20 cellular contexts compared by ENCODE assay signal in the genomic region with DNA sequence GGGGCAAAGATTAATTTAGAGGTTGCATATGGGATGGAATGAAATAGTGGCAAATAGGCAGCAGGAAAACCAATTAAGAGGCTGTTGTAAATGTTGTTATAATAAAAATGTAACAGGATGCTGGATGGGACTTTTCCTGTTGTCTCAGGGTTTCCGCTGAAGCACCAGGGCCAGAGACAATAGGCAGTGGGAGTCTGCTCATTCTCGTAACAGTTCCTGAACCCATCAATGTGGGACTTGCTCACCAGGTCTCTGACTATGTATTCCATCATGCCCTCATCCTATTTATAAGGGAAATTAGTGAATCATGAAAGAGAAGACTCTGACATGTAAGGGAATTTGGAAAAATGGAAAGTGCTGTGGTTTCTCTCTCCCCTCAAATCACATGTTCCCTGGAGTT. TPM values are rescaled to one million over a fixed set of nuclear protein-coding genes. Genes with fewer than 3 reads are reported as not detected.
DNase-seq lines count a peak whose midpoint lies in the region; ATAC-seq and TF ChIP-seq lines count a peak whose summit lies in the region.
"Had no signal": no experiment of that assay in that cellular context is flagged by ENCODE, and none has a peak within 500 bp of the region (broad histone marks: within the 10 kb centered on the region; RNA-seq: fewer than 3 reads in every experiment).

No MANE protein-coding gene starts in this region.

- no peaks in the 10 kb centered on the region for H4K20me1 ChIP-seq in osteoblast (ENCODE audit: insufficient read depth, low read length)
- H4K20me1 ChIP-seq: BLaER1 treated with 17β-estradiol and CSF1 and Interleukin-3, amounts not matched to agents 10 nM and 100 nM had no signal

- H3K36me3 ChIP-seq in left ventricle myocardium inferior: no peaks in the 10 kb centered on the region
- no peaks in the 10 kb centered on the region for H3K36me3 ChIP-seq in osteoblast (ENCODE audit: insufficient read depth, low read length)
- no peaks in the 10 kb centered on the region for H3K36me3 ChIP-seq in vagina
- H3K36me3 ChIP-seq in lower lobe of right lung: no peaks in the 10 kb centered on the region
- H3K36me3 ChIP-seq: BLaER1 treated with 17β-estradiol and CSF1 and Interleukin-3, amounts not matched to agents 10 nM and 100 nM had no signal

- H3K79me2 ChIP-seq in osteoblast (ENCODE audit: insufficient read depth, low read length): no peaks in the 10 kb centered on the region

- H2AFZ ChIP-seq in osteoblast (ENCODE audit: low read length): peak overlapping the region; percentile 18

- ATAC-seq in Right ventricle myocardium superior (ENCODE audit: poor library complexity) (no peak), lower lobe of right lung (no peak), GM21390 (IDR thresholded peaks at IDR 0.05; ENCODE audit: unreplicated experiment) (no peak)
- ATAC-seq: HCT116, Panc1 had no signal

- no peaks in the 10 kb centered on the region for H3K27me3 ChIP-seq in left ventricle myocardium inferior (ENCODE audit: low read depth)
- H3K27me3 ChIP-seq in osteoblast (ENCODE audit: insufficient read depth, low read length): no peaks in the 10 kb centered on the region
- no peaks in the 10 kb centered on the region for H3K27me3 ChIP-seq in vagina
- no peaks in the 10 kb centered on the region for H3K27me3 ChIP-seq in lower lobe of right lung (ENCODE audit: low read depth)
- H3K27me3 ChIP-seq: BLaER1 treated with 17β-estradiol and CSF1 and Interleukin-3, amounts not matched to agents 10 nM and 100 nM had no signal

- H3K4me3 ChIP-seq in left ventricle myocardium inferior (no peak overlapping the region), osteoblast (ENCODE audit: insufficient read depth, low read length) (no peak overlapping the region), vagina (no peak overlapping the region), lower lobe of right lung (no peak overlapping the region)
- H3K4me3 ChIP-seq: BLaER1 treated with 17β-estradiol and CSF1 and Interleukin-3, amounts not matched to agents 10 nM and 100 nM had no signal

- DNase-seq in left ventricle myocardium inferior: no peak
- DNase-seq in Right ventricle myocardium superior: no peak
- peak; percentile 52 for DNase-seq in dermis blood vessel endothelial cell
- no peak for DNase-seq in osteoblast (ENCODE audit: insufficient read length, low spot score, missing footprints)
- DNase-seq in vagina (ENCODE audit: extremely low spot score in 2 of 2): no peak
- no peak for DNase-seq in lower lobe of right lung
- DNase-seq in HT-29 (ENCODE audit: low spot score): no peak
- DNase-seq: 8988T, DND-41, MV-4-11, NCI-H1417 treated with DMSO at 0.1 percent for 48 hours, NCI-H2029, NCI-H2171 treated with DMSO at 0.1 percent for 48 hours, NCI-H510A, NCI-H82 had no signal

- H3K9me3 ChIP-seq in left ventricle myocardium inferior (replicated peaks) (peaks cover 8% of the 10 kb centered on the region), osteoblast (ENCODE audit: low read depth, low read length) (no peaks in the 10 kb centered on the region), vagina (no peaks in the 10 kb centered on the region), lower lobe of right lung (no peaks in the 10 kb centered on the region)

- no peak overlapping the region for H3K4me2 ChIP-seq in osteoblast (ENCODE audit: insufficient read depth, low read length)
- H3K4me2 ChIP-seq: BLaER1 treated with 17β-estradiol and CSF1 and Interleukin-3, amounts not matched to agents 10 nM and 100 nM had no signal

- no peak for TF ChIP-seq CTCF in left ventricle myocardium inferior (IDR thresholded peaks at IDR 0.05; ENCODE audit: borderline replicate concordance)
- no peak for TF ChIP-seq CTCF in osteoblast (IDR thresholded peaks at IDR 0.05; ENCODE audit: extremely low read depth, low read depth, low read length)
- TF ChIP-seq CTCF in vagina (IDR thresholded peaks at IDR 0.05): no peak
- no peak for TF ChIP-seq CTCF in lower lobe of right lung (IDR thresholded peaks at IDR 0.05)

- TF ChIP-seq POLR2A in vagina (IDR thresholded peaks at IDR 0.05): no peak

- H3K27ac ChIP-seq in left ventricle myocardium inferior (replicated peaks) (peak overlapping the region; percentile 41), osteoblast (ENCODE audit: low read depth, low read length) (no peak overlapping the region), vagina (peak overlapping the region; percentile 51), lower lobe of right lung (no peak overlapping the region)
- H3K27ac ChIP-seq: BLaER1 treated with 17β-estradiol and CSF1 and Interleukin-3, amounts not matched to agents 10 nM and 100 nM; HL-60 had no signal

- H3K4me1 ChIP-seq in left ventricle myocardium inferior (peaks cover 33% of the 10 kb centered on the region), osteoblast (ENCODE audit: insufficient read depth, low read length) (peaks cover 26% of the 10 kb centered on the region), vagina (peaks cover 25% of the 10 kb centered on the region), lower lobe of right lung (peaks cover 11% of the 10 kb centered on the region)

- intact Hi-C loops in left ventricle myocardium inferior (cut with micrococcal nuclease): no loop called here
- intact Hi-C loops in Right ventricle myocardium superior (cut with DNase I): no loop called here
- intact Hi-C loops in vagina (cut with DNase I): no loop called here
- intact Hi-C loops in lower lobe of right lung (cut with DNase I): no loop called here

RNA-seq across cellular contexts. Expression of a gene that starts 23.5 kb away (rescaled TPM):
- total RNA-seq in left ventricle myocardium inferior (40.7 TPM), Right ventricle myocardium superior (46.9 TPM), dermis blood vessel endothelial cell (11.7 and 15.5 TPM in 2 replicates), osteoblast (18.1 and 23.6 TPM in 2 replicates), vagina (66.3 TPM), lower lobe of right lung (41.1 TPM)
- 3.4 and 4.7 TPM in 2 replicates for total RNA-seq in HT-29 (2014; rRNA removed; shearing (Covaris generic))

Comparison
In these comparisons a context has a peak if more than half of its experiments do, and no peak if none do; other contexts are left out.
1. H3K27ac ChIP-seq: peak in left ventricle myocardium inferior (single experiment) and vagina (single experiment); none in osteoblast (single experiment) and lower lobe of right lung (single experiment).